Comparison of ENCODE assay signal across 11 cellular contexts in the genomic region with DNA sequence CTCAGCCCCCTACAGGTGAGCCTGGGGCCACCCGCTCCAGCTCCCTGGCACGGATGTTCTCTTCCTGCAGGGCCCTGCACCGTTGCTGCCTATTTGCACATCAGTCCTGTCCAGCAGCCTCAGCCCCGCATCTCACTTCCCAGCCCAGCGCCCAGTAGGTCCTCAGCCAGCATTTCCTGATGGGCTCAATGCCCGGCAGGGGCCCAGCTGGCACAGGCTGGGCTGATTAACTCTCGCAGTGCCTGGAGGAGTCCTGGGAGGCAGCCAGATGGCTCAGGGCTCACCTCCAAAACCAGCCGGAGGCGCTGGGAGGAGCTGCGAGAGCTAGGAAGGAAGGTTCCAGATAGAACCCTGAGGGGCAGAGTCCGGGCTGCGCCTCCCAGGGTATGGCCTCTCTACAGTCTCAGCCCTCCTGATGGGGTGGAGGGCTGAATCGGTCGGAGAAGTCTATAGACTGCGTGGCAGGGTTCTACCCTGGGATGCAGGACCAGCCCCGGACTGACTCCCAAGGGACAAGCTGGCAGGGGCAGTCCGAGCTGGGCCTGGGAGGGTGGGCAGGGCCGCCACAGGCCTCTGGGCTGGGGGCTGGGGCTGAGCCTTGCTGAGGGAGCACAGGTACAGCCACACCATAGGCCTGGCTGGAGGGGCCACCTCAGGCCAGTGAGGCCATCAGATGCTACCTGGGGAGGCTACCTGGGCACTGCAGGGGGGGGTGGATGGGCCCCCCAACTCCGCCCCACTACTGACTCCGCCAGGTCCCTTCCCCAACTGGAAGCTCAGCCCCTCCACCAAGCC. TPM values are rescaled to one million over a fixed set of nuclear protein-coding genes. Genes with fewer than 3 reads are reported as not detected.
A peak's percentile ranks its signal among the peaks of the same experiment; 100 is the strongest.
DNase-seq lines count a peak whose midpoint lies in the region; ATAC-seq and TF ChIP-seq lines count a peak whose summit lies in the region.
"Had no signal": no experiment of that assay in that cellular context is flagged by ENCODE, and none has a peak within 500 bp of the region (broad histone marks: within the 10 kb centered on the region; RNA-seq: fewer than 3 reads in every experiment).

No MANE protein-coding gene starts in this region.

- H3K4me1 ChIP-seq in mucosa of descending colon (ENCODE audit: low read depth): peaks cover 24% of the 10 kb centered on the region

- H3K4me3 ChIP-seq in GM12864 (ENCODE audit: low read depth, low read length) (no peak overlapping the region), mucosa of descending colon (no peak overlapping the region)

- peak; percentile 4 for TF ChIP-seq CTCF in GM12864 (IDR thresholded peaks at IDR 0.05; ENCODE audit: low read depth, low read length, missing control alignments)
- no peak for TF ChIP-seq CTCF in chondrocyte (IDR thresholded peaks at IDR 0.05)
- no peak for TF ChIP-seq CTCF in mucosa of descending colon (IDR thresholded peaks at IDR 0.05)

- H3K27me3 Mint-ChIP-seq in chondrocyte (ENCODE audit: low read depth): peaks cover 2% of the 10 kb centered on the region
- H3K27me3 Mint-ChIP-seq: activated naive CD4-positive, alpha-beta T cell treated with anti-CD3 and anti-CD28 coated beads, Interleukin-2, amount 50 U/mL, for 24 hours; IgD-negative memory B cell had no signal

- H3K4me1 Mint-ChIP-seq in chondrocyte (ENCODE audit: low read depth): peaks cover 16% of the 10 kb centered on the region
- H3K4me1 Mint-ChIP-seq: activated naive CD4-positive, alpha-beta T cell treated with anti-CD3 and anti-CD28 coated beads, Interleukin-2, amount 50 U/mL, for 24 hours; IgD-negative memory B cell had no signal

- no peaks in the 10 kb centered on the region for H3K9me3 ChIP-seq in mucosa of descending colon

- no peak overlapping the region for H3K4me3 Mint-ChIP-seq in chondrocyte (ENCODE audit: unreplicated experiment)
- H3K4me3 Mint-ChIP-seq: activated naive CD4-positive, alpha-beta T cell treated with anti-CD3 and anti-CD28 coated beads, Interleukin-2, amount 50 U/mL, for 24 hours; IgD-negative memory B cell had no signal

- intact Hi-C loops in mucosa of descending colon (cut with DNase I, micrococcal nuclease): no loop called here

- DNase-seq in GM12864 (ENCODE audit: low read depth) (no peak), NCI-H2196 treated with DMSO at 0.1 percent for 48 hours (lab: John Stamatoyannopoulos, UW; ENCODE audit: unreplicated experiment) (peak; percentile 50), chondrocyte (ENCODE audit: low spot score) (peak; percentile 83), mucosa of descending colon (peak; percentile 67 to 85 (median 79)), AML-193 (lab: John Stamatoyannopoulos, UW) (no peak), UCSD-AML1 (lab: John Stamatoyannopoulos, UW; ENCODE audit: unreplicated experiment) (no peak), amniotic stem cell (lab: John Stamatoyannopoulos, UW) (no peak)
- DNase-seq in activated naive CD4-positive, alpha-beta T cell treated with Interleukin-2 at 50 U/mL for 16 hours: no peak
- DNase-seq: trophoblast cell had no signal

- H3K36me3 ChIP-seq in mucosa of descending colon (ENCODE audit: low read depth): no peaks in the 10 kb centered on the region

- peak; percentile 78 for ATAC-seq in mucosa of descending colon

- no peak overlapping the region for H3K27ac Mint-ChIP-seq in chondrocyte (ENCODE audit: unreplicated experiment)
- H3K27ac Mint-ChIP-seq: activated naive CD4-positive, alpha-beta T cell treated with anti-CD3 and anti-CD28 coated beads, Interleukin-2, amount 50 U/mL, for 24 hours had no signal

- H3K36me3 Mint-ChIP-seq in chondrocyte (ENCODE audit: low read depth): no peaks in the 10 kb centered on the region
- H3K36me3 Mint-ChIP-seq: activated naive CD4-positive, alpha-beta T cell treated with anti-CD3 and anti-CD28 coated beads, Interleukin-2, amount 50 U/mL, for 24 hours had no signal

- H3K9me3 Mint-ChIP-seq in chondrocyte (ENCODE audit: low read depth): no peaks in the 10 kb centered on the region
- H3K9me3 Mint-ChIP-seq: activated naive CD4-positive, alpha-beta T cell treated with anti-CD3 and anti-CD28 coated beads, Interleukin-2, amount 50 U/mL, for 24 hours; IgD-negative memory B cell had no signal

RNA-seq across cellular contexts. Expression of a gene that starts 19.2 kb away (rescaled TPM):
- 125 to 139 TPM (median 126 TPM) in 3 replicates for total RNA-seq in chondrocyte
- 100 to 1,000 TPM; 166 to 275 (median 224) TPM for total RNA-seq in mucosa of descending colon

Comparison
In these comparisons a context has a peak if more than half of its experiments do, and no peak if none do; other contexts are left out.
1. DNase-seq: peak in NCI-H2196 treated with DMSO at 0.1 percent for 48 hours (single experiment), chondrocyte (single experiment) and mucosa of descending colon (3 of 3); none in GM12864 (single experiment), AML-193 (0 of 2), UCSD-AML1 (single experiment), amniotic stem cell (single experiment) and activated naive CD4-positive, alpha-beta T cell treated with Interleukin-2 at 50 U/mL for 16 hours (single experiment).